In genomic region chr12:121399391-121400331, GRCh38 we compare ENCODE assay signal across 8 cellular contexts. TPM values are rescaled to one million over a fixed set of nuclear protein-coding genes. Genes with fewer than 3 reads are reported as not detected.
A peak's percentile ranks its signal among the peaks of the same experiment; 100 is the strongest.
DNase-seq lines count a peak whose midpoint lies in the region; ATAC-seq, FAIRE-seq and TF ChIP-seq lines count a peak whose summit lies in the region.

A gene with protein sequence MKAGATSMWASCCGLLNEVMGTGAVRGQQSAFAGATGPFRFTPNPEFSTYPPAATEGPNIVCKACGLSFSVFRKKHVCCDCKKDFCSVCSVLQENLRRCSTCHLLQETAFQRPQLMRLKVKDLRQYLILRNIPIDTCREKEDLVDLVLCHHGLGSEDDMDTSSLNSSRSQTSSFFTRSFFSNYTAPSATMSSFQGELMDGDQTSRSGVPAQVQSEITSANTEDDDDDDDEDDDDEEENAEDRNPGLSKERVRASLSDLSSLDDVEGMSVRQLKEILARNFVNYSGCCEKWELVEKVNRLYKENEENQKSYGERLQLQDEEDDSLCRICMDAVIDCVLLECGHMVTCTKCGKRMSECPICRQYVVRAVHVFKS (plus strand): TSS chr12:121400118. CDS start chr12:121400213, 95 bp downstream.

- H3K9me3 ChIP-seq in HepG2 (ENCODE audit: low read length), result no peaks in the 10 kb centered on the region

- H3K4me3 ChIP-seq in HepG2 (replicated peaks in 1 of 3; ENCODE audit: insufficient read depth in 1 of 3, low read depth in 2 of 3, low read length in 3 of 3), result peak within 1 kb of the TSS; percentile 71 to 84 (median 83)

- H3K27ac Mint-ChIP-seq in CD14-positive monocyte, result peak within 1 kb of the TSS; percentile 82 to 96 (median 94)

- no peaks in the 10 kb centered on the region; the same call in 1 of the 2 replicates for H4K20me1 ChIP-seq in HepG2 (ENCODE audit: insufficient read depth, low read length)

- peak within 1 kb of the TSS; percentile 79 for H3K27ac ChIP-seq in HepG2 (ENCODE audit: extremely low read length, insufficient read depth, low read length)

- H3K79me2 ChIP-seq in HepG2 (ENCODE audit: insufficient read depth, low read length), result peaks cover 41% of the 10 kb centered on the region

- intact Hi-C loops in CD14-positive monocyte (cut with micrococcal nuclease) (loop anchor here (5.0 to 10.0 kb wide), 3 partner anchors 47 to 65 kb away; partner anchors contain the start of gene ANAPC5 (in 1 of the 2)), HepG2 (cut with micrococcal nuclease; ENCODE audit: unreplicated experiment) (loop anchor here (1.0 kb wide), 1 partner anchor 47 kb away; the partner anchor contains the start of gene ANAPC5)

- CTCF ChIA-PET in HepG2 (lab: Yijun Ruan, JAX; ENCODE audit: low intra/inter-chr PET ratio, low total read pairs), result no interaction called here

- H3K36me3 ChIP-seq in HepG2 (replicated peaks in 1 of 2; ENCODE audit: control insufficient read depth in 1 of 2, insufficient read depth in 2 of 2, low read length in 2 of 2), result no peaks in the 10 kb centered on the region; a peak in 1 of 5 replicates

- in situ Hi-C loops in HepG2 (cut with HindIII; ENCODE audit: extremely low pct_ligation_motif_present, low pct_unique_long_range_greater_than_20kb), result no loop called here

- H3K27me3 ChIP-seq in HepG2 (ENCODE audit: control insufficient read depth in 1 of 2, insufficient read depth in 2 of 2, low read length in 2 of 2), result no peaks in the 10 kb centered on the region; a peak in 1 of 5 replicates

- peak; percentile 70 for FAIRE-seq in HepG2 (lab: Jason Lieb, UNC)

- TF ChIP-seq CTCF in CD14-positive monocyte (IDR thresholded peaks at IDR 0.05) (no peak), HepG2 (CRISPR knock-in tag; IDR thresholded peaks at IDR 0.05) (peak; percentile 24; the same call in 1 of the 2 replicates)

- peaks cover 42% of the 10 kb centered on the region for H3K4me1 ChIP-seq in HepG2 (ENCODE audit: insufficient read depth, low read length)

- peak; percentile 90 for ATAC-seq in GM19397 (IDR thresholded peaks at IDR 0.05; ENCODE audit: unreplicated experiment)
- peak; percentile 83 for ATAC-seq in HG03571 (IDR thresholded peaks at IDR 0.05; ENCODE audit: unreplicated experiment)
- ATAC-seq in HepG2, result peak; percentile 96

- no peak within 1 kb of the TSS for H2AFZ ChIP-seq in HepG2 (ENCODE audit: low read length)

- peak within 1 kb of the TSS; percentile 89 for H3K9ac ChIP-seq in HepG2 (ENCODE audit: insufficient read depth, low read depth, low read length)

- TF ChIP-seq EP300 in HepG2 (IDR thresholded peaks at IDR 0.05; ENCODE audit: low read depth in 2 of 2, low read length in 2 of 2) (no peak), HepG2 (CRISPR knock-in tag; IDR thresholded peaks at IDR 0.05; ENCODE audit: borderline replicate concordance) (no peak)

- peak within 1 kb of the TSS; percentile 91 for H3K4me2 ChIP-seq in HepG2 (ENCODE audit: low read depth, low read length)

- BruUV-seq in HepG2 (replicated peaks; lab: Mats Ljungman, UMichigan), result TSS peak; percentile 96

- DNase-seq in CD14-positive monocyte (ENCODE audit: low spot score) (peak; percentile 98), NCI-H82 (lab: John Stamatoyannopoulos, UW) (peak; percentile 99), dermis blood vessel endothelial cell (peak; percentile 98), HepG2 (ENCODE audit: low spot score) (peak; percentile 97)
- DNase-seq in activated CD4-positive, alpha-beta T cell treated with anti-CD3 and anti-CD28 coated beads, Interleukin-2, amount 50 U/mL, for 48 hours, result peak; percentile 99
- DNase-seq in stimulated activated CD4-positive, alpha-beta T cell treated with anti-CD3 and anti-CD28 coated beads, Interleukin-4, amount 100 ng/mL, for 1 hour, result peak; percentile 99

- H3K27me3 Mint-ChIP-seq in CD14-positive monocyte (ENCODE audit: low read depth in 3 of 3), result peaks cover 0 to 1% (median 0%) of the 10 kb centered on the region in 3 donors

- H3K4me3 Mint-ChIP-seq in CD14-positive monocyte, result peak within 1 kb of the TSS; percentile 96 to 98

- POLR2A ChIA-PET in HepG2 (lab: Yijun Ruan, JAX), result interaction anchor here (0.6 to 2.9 kb wide), 20 partner anchors 8 to 1198 kb away, joined by 3 to 37 read pairs (median 4); partner anchors contain the start of genes ANAPC5 and TMEM120B

- H3K36me3 Mint-ChIP-seq in CD14-positive monocyte, result peaks cover 13 to 14% of the 10 kb centered on the region in 2 donors

- TF ChIP-seq POLR2A in HepG2 (IDR thresholded peaks at IDR 0.05; ENCODE audit: insufficient read depth in 1 of 2, low read depth in 2 of 2, low read length in 2 of 2), result peak; percentile 94 to 98

- 1% methylated on average over 18 of the region's 77 CpGs for WGBS in HepG2 (ENCODE audit: low lambda C conversion rate)

- peaks cover 29% of the 10 kb centered on the region for H3K4me1 Mint-ChIP-seq in CD14-positive monocyte

- H3K9me3 Mint-ChIP-seq in CD14-positive monocyte, result no peaks in the 10 kb centered on the region

- TF ChIP-seq RAD21 in HepG2 (CRISPR knock-in tag; IDR thresholded peaks at IDR 0.05), result peak; percentile 24; the same call in 1 of the 2 replicates

TF ChIP-seq in HepG2, 621 proteins besides CTCF, POLR2A, EP300 and RAD21 (continues in another document):
- TF ChIP-seq, protein P1, sequence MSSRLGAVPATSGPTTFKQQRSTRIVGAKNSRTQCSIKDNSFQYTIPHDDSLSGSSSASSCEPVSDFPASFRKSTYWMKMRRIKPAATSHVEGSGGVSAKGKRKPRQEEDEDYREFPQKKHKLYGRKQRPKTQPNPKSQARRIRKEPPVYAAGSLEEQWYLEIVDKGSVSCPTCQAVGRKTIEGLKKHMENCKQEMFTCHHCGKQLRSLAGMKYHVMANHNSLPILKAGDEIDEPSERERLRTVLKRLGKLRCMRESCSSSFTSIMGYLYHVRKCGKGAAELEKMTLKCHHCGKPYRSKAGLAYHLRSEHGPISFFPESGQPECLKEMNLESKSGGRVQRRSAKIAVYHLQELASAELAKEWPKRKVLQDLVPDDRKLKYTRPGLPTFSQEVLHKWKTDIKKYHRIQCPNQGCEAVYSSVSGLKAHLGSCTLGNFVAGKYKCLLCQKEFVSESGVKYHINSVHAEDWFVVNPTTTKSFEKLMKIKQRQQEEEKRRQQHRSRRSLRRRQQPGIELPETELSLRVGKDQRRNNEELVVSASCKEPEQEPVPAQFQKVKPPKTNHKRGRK (CRISPR knock-in tag; IDR thresholded peaks at IDR 0.05), result no peak
- TF ChIP-seq ZNF703 (CRISPR knock-in tag; IDR thresholded peaks at IDR 0.05; ENCODE audit: borderline replicate concordance) (peak; percentile 41; the same call in 1 of the 2 replicates), NR2C2 (CRISPR knock-in tag; IDR thresholded peaks at IDR 0.05; ENCODE audit: borderline replicate concordance) (peak; percentile 68; the same call in 1 of the 2 replicates), RCOR2 (CRISPR knock-in tag; IDR thresholded peaks at IDR 0.05) (no peak), HBP1 (CRISPR knock-in tag; IDR thresholded peaks at IDR 0.05; ENCODE audit: low read depth) (peak; percentile 29; the same call in 1 of the 2 replicates), TBX2 (CRISPR knock-in tag; IDR thresholded peaks at IDR 0.05; ENCODE audit: borderline replicate concordance) (peak; percentile 45)

RNA-seq across cellular contexts. Expression of the gene that starts here (rescaled TPM):
- polyA plus RNA-seq in CD14-positive monocyte, result 10 to 100 TPM; 15.5 to 23.8 TPM
- total RNA-seq in dermis blood vessel endothelial cell, result 60.8 and 86.6 TPM in 2 replicates
- total RNA-seq in HepG2 (2016; rRNA removed; fragmentation: Illumina TruSeq; extraction: Trizol), result 53.2 and 68.2 TPM in 2 replicates
- 21.6 and 23.1 TPM in 2 replicates for total RNA-seq in HepG2 (2016; cell fraction: cytosol; rRNA removed; fragmentation: Illumina TruSeq; extraction: Trizol; ENCODE audit: low read depth)
- total RNA-seq in HepG2 (2016; cell fraction: insoluble cytoplasmic fraction; rRNA removed; fragmentation: Illumina TruSeq; extraction: Trizol), result 52.8 and 66.3 TPM in 2 replicates
- 36.1 and 37.2 TPM in 2 replicates for total RNA-seq in HepG2 (2016; cell fraction: membrane; rRNA removed; fragmentation: Illumina TruSeq; extraction: Trizol)
- total RNA-seq in HepG2 (2016; cell fraction: nucleus; rRNA removed; fragmentation: Illumina TruSeq; extraction: Trizol), result 39.6 and 47.6 TPM in 2 replicates
- polyA plus RNA-seq in HepG2 (2011; rRNA removed), result 36.8 and 37.4 TPM in 2 replicates
- polyA plus RNA-seq in HepG2 (2011; cell fraction: cytosol; rRNA removed), result 17.4 and 20.4 TPM in 2 replicates
- 25.9 and 37.9 TPM in 2 replicates for polyA plus RNA-seq in HepG2 (2011; cell fraction: nucleus; rRNA removed)
- polyA plus RNA-seq in HepG2 (2012), result 27.0 and 30.9 TPM in 2 replicates
- polyA plus RNA-seq in HepG2 (2016; cell fraction: cytosol; fragmentation: Illumina TruSeq; extraction: Trizol; ENCODE audit: low read depth), result 7.6 and 9.2 TPM in 2 replicates
- 56.9 and 60.9 TPM in 2 replicates for polyA plus RNA-seq in HepG2 (2016; cell fraction: insoluble cytoplasmic fraction; fragmentation: Illumina TruSeq; extraction: Trizol; ENCODE audit: low read depth)
- 19.5 and 19.6 TPM in 2 replicates for polyA plus RNA-seq in HepG2 (2016; cell fraction: membrane; fragmentation: Illumina TruSeq; extraction: Trizol; ENCODE audit: low read depth)
- polyA plus RNA-seq in HepG2 (2016; cell fraction: nucleus; fragmentation: Illumina TruSeq; extraction: Trizol; ENCODE audit: insufficient read depth, low read depth), result 49.3 and 52.3 TPM in 2 replicates
- 165 and 250 TPM in 2 replicates for polyA minus RNA-seq in HepG2 (2011; rRNA and poly(A)+ RNA removed; ENCODE audit: low replicate concordance)
- 13.7 and 21.9 TPM in 2 replicates for polyA minus RNA-seq in HepG2 (2011; cell fraction: cytosol; rRNA and poly(A)+ RNA removed)
- 40.6 and 41.5 TPM in 2 replicates for polyA minus RNA-seq in HepG2 (2011; cell fraction: nucleus; rRNA and poly(A)+ RNA removed)

Comparison
In these comparisons a context has a peak if more than half of its experiments do, and no peak if none do; other contexts are left out.
1. Peak in every context shown above with its lines: DNase-seq, ATAC-seq, H3K4me3 ChIP-seq and H3K27ac ChIP-seq.